ENCODE assay signal across 10 cellular contexts in genomic region chr1:11691928-11692711, GRCh38. TPM values are rescaled to one million over a fixed set of nuclear protein-coding genes. Genes with fewer than 3 reads are reported as not detected.
DNase-seq lines count a peak whose midpoint lies in the region; ATAC-seq, FAIRE-seq and TF ChIP-seq lines count a peak whose summit lies in the region.
"Had no signal": no experiment of that assay in that cellular context is flagged by ENCODE, and none has a peak within 500 bp of the region (broad histone marks: within the 10 kb centered on the region; RNA-seq: fewer than 3 reads in every experiment).

No MANE protein-coding gene starts in this region.

- peak; percentile 23 for DNase-seq in DMS79 treated with DMSO at 0.1 percent for 48 hours (lab: John Stamatoyannopoulos, UW)
- no peak for DNase-seq in DMS79 (lab: John Stamatoyannopoulos, UW)
- no peak for DNase-seq in SJCRH30
- DNase-seq in endodermal cell, result peak; percentile 75
- no peak for DNase-seq in psoas muscle
- no peak for DNase-seq in MV-4-11 (lab: John Stamatoyannopoulos, UW)
- DNase-seq in activated effector memory CD4-positive, alpha-beta T cell treated with anti-CD3 and anti-CD28 coated beads, Interleukin-2, amount 50 U/mL, for 16 hours, result no peak
- DNase-seq in GM19239 (ENCODE audit: insufficient read length, low spot score), result no peak
- DNase-seq: left lung had no signal

- peaks cover 20% of the 10 kb centered on the region for H3K27me3 Mint-ChIP-seq in endodermal cell (ENCODE audit: insufficient read depth)

- intact Hi-C loops in psoas muscle (cut with DNase I), result no loop called here

- no peak overlapping the region for H3K27ac ChIP-seq in SJCRH30
- peak overlapping the region; percentile 99 for H3K27ac ChIP-seq in endodermal cell (ENCODE audit: low read depth, low read length)
- no peak overlapping the region for H3K27ac ChIP-seq in psoas muscle
- H3K27ac ChIP-seq: left lung, SJSA1 had no signal

- H3K27me3 ChIP-seq in SJCRH30, result no peaks in the 10 kb centered on the region
- H3K27me3 ChIP-seq in endodermal cell (ENCODE audit: control insufficient read depth, insufficient read depth, low read length, poor library complexity, severe bottlenecking), result peaks cover 39% of the 10 kb centered on the region
- H3K27me3 ChIP-seq in psoas muscle (ENCODE audit: insufficient read depth in 3 of 3, low read length in 2 of 3), result peaks cover 0 to 57% (median 23%) of the 10 kb centered on the region in 3 donors

- no peaks in the 10 kb centered on the region for H3K36me3 Mint-ChIP-seq in endodermal cell (ENCODE audit: low read depth)

- H3K27ac Mint-ChIP-seq in endodermal cell, result peak overlapping the region; percentile 83

- H3K4me3 Mint-ChIP-seq in endodermal cell, result peak overlapping the region; percentile 91

- H3K4me1 Mint-ChIP-seq in endodermal cell, result peaks cover 25% of the 10 kb centered on the region

- H3K4me1 ChIP-seq in SJCRH30 (peaks cover 36% of the 10 kb centered on the region), endodermal cell (ENCODE audit: control insufficient read depth, insufficient read depth, low read length) (no peaks in the 10 kb centered on the region), psoas muscle (no peaks in the 10 kb centered on the region)

- no peaks in the 10 kb centered on the region for H3K9me3 ChIP-seq in SJCRH30 (replicated peaks)
- H3K9me3 ChIP-seq in endodermal cell (ENCODE audit: control insufficient read depth, low read length), result no peaks in the 10 kb centered on the region
- no peaks in the 10 kb centered on the region for H3K9me3 ChIP-seq in psoas muscle
- H3K9me3 ChIP-seq: left lung, SJSA1 had no signal

- no peaks in the 10 kb centered on the region for H3K9me3 Mint-ChIP-seq in endodermal cell

- no peak for FAIRE-seq in GM19239 (lab: Jason Lieb, UNC)

- H3K4me3 ChIP-seq in SJCRH30 (peak overlapping the region; percentile 91), endodermal cell (ENCODE audit: low read length) (peak overlapping the region; percentile 65), psoas muscle (peak overlapping the region; percentile 55)
- H3K4me3 ChIP-seq: SJSA1 had no signal

- H3K9ac ChIP-seq in endodermal cell (ENCODE audit: extremely low read depth, low read length, poor library complexity, severe bottlenecking), result no peak overlapping the region

- 7 to 12% methylated on average over 45 to 64 of the region's 64 CpGs for WGBS in endodermal cell (ENCODE audit: insufficient coverage in 1 of 2, insufficient read length in 1 of 2), 2 experiments
- WGBS in psoas muscle, 3 donors, result 4 to 10% (median 5%) methylated on average over 47 to 64 of the region's 64 CpGs

- no peak for ATAC-seq in psoas muscle

- TF ChIP-seq CTCF in endodermal cell (conservative IDR thresholded peaks at IDR 0.05), result no peak
- TF ChIP-seq CTCF in psoas muscle (IDR thresholded peaks at IDR 0.05), result no peak

- H3K36me3 ChIP-seq in SJCRH30 (no peaks in the 10 kb centered on the region), endodermal cell (ENCODE audit: control insufficient read depth, insufficient read depth, low read length) (no peaks in the 10 kb centered on the region), psoas muscle (ENCODE audit: insufficient read depth in 1 of 2, low read depth in 1 of 2) (no peaks in the 10 kb centered on the region)
- H3K36me3 ChIP-seq: left lung, SJSA1 had no signal

RNA-seq across cellular contexts. Expression of gene DRAXIN, which starts 0.6 kb away (rescaled TPM):
- 7.1 and 8.0 TPM in 2 replicates for total RNA-seq in SJCRH30 (2014; rRNA removed; shearing (Covaris generic))
- total RNA-seq in endodermal cell (1 to 10 TPM; 5.4 to 6.0 TPM), psoas muscle (under 1 TPM in 1 of 4 donors, not detected in 3; 0.04 TPM)
- polyA plus RNA-seq in endodermal cell (2013, experiment 1 of 2), result 42.1 TPM
- 39.2 TPM for polyA plus RNA-seq in endodermal cell (2013, experiment 2 of 2)
- under 1 TPM in 2 of 3 donors, not detected in 1; 0.01 to 0.65 TPM for polyA plus RNA-seq in psoas muscle
- total RNA-seq: SJSA1 had no signal

RNA-seq across cellular contexts. Expression of gene MAD2L2, which starts 11.2 kb away (rescaled TPM):
- 172 and 174 TPM in 2 replicates for total RNA-seq in SJCRH30 (2014; rRNA removed; shearing (Covaris generic))
- total RNA-seq in endodermal cell, result 100 to 1,000 TPM; 128 to 132 TPM
- 153 TPM for polyA plus RNA-seq in endodermal cell (2013, experiment 1 of 2)
- polyA plus RNA-seq in endodermal cell (2013, experiment 2 of 2), result 130 TPM
- total RNA-seq in psoas muscle, result 10 to 100 TPM; 25.9 to 39.0 (median 28.8) TPM
- polyA plus RNA-seq in psoas muscle, result 10 to 100 TPM; 39.1 to 61.8 (median 40.5) TPM

RNA-seq across cellular contexts. Expression of gene FBXO6, which starts 28.1 kb away (rescaled TPM):
- not detected in 2 replicates for total RNA-seq in SJCRH30 (2014; rRNA removed; shearing (Covaris generic))
- total RNA-seq in endodermal cell (1 to 10 TPM; 2.7 to 4.1 TPM), psoas muscle (10 to 100 TPM; 10.2 to 17.3 (median 13.1) TPM)
- 2.8 TPM for polyA plus RNA-seq in endodermal cell (2013, experiment 1 of 2)
- 2.0 TPM for polyA plus RNA-seq in endodermal cell (2013, experiment 2 of 2)
- 10 to 100 TPM; 10.2 to 27.1 (median 21.4) TPM for polyA plus RNA-seq in psoas muscle

RNA-seq across cellular contexts. Expression of gene FBXO44, which starts 37.4 kb away (rescaled TPM):
- total RNA-seq in SJCRH30 (2014; rRNA removed; shearing (Covaris generic)), result not detected in 2 replicates
- total RNA-seq in endodermal cell (10 to 100 TPM; 29.1 to 39.1 TPM), psoas muscle (1 to 10 TPM; 2.9 to 8.4 (median 4.6) TPM)
- 23.4 TPM for polyA plus RNA-seq in endodermal cell (2013, experiment 1 of 2)
- polyA plus RNA-seq in endodermal cell (2013, experiment 2 of 2), result 15.7 TPM
- polyA plus RNA-seq in psoas muscle, result 1 to 10 TPM; 3.6 to 5.0 (median 3.8) TPM

RNA-seq across cellular contexts. Expression of gene FBXO2, which starts 37.9 kb away (rescaled TPM):
- not detected in 2 replicates for total RNA-seq in SJCRH30 (2014; rRNA removed; shearing (Covaris generic))
- total RNA-seq in endodermal cell (10 to 100 TPM; 14.1 to 32.0 TPM), psoas muscle (1 to 10 TPM; 1.2 to 3.5 (median 2.3) TPM)
- polyA plus RNA-seq in endodermal cell (2013, experiment 1 of 2), result 6.0 TPM
- polyA plus RNA-seq in endodermal cell (2013, experiment 2 of 2), result 4.3 TPM
- polyA plus RNA-seq in psoas muscle, result 10 to 100 TPM in 1 of 3 donors, 1 to 10 TPM in 1, under 1 TPM in 1; 0.35 to 20.9 (median 1.1) TPM
- total RNA-seq: SJSA1 had no signal

Comparison
In these comparisons a context has a peak if more than half of its experiments do, and no peak if none do; other contexts are left out.
1. DNase-seq: peak in DMS79 treated with DMSO at 0.1 percent for 48 hours (single experiment) and endodermal cell (single experiment); none in DMS79 (single experiment), SJCRH30 (0 of 2), psoas muscle (0 of 2), MV-4-11 (single experiment), activated effector memory CD4-positive, alpha-beta T cell treated with anti-CD3 and anti-CD28 coated beads, Interleukin-2, amount 50 U/mL, for 16 hours (single experiment) and GM19239 (single experiment).
2. Peak in every context shown above with its lines, with median percentiles within 50 percentile points of each other: H3K4me3 ChIP-seq.